ENCODE assay signal across 10 cellular contexts in the genomic region with DNA sequence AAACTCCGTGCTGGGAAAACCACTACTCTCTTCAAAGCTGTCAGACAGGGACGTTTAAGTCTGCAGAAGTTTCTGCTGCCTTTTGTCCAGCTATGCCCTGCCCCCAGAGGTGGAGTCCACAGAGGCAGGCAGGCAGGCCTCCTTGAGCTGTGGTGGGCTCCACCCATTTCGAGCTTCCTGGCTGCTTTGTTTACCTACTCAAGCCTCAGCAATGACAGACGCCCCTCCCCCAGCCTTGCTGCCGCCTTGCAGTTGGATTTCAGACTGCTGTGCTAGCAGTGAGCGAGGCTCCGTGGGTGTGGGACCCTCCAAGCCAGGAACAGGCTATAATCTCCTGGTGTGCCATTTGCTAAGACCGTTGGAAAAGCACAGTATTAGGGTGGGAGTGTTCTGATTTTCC. TPM values are rescaled to one million over a fixed set of nuclear protein-coding genes. Genes with fewer than 3 reads are reported as not detected.
A peak's percentile ranks its signal among the peaks of the same experiment; 100 is the strongest.
DNase-seq lines count a peak whose midpoint lies in the region; ATAC-seq and TF ChIP-seq lines count a peak whose summit lies in the region.
"Not testable (repeated sequence)": the region's sequence is repeated elsewhere in the genome, so short reads cannot be mapped to it uniquely, and the experiment has no call there.
"Had no signal": no experiment of that assay in that cellular context is flagged by ENCODE, and none has a peak within 500 bp of the region (broad histone marks: within the 10 kb centered on the region; RNA-seq: fewer than 3 reads in every experiment).

No MANE protein-coding gene starts in this region.

- H3K4me3 ChIP-seq in DND-41 (ENCODE audit: low read depth in 1 of 2, low read length in 2 of 2); coronary artery; neuronal stem cell (ENCODE audit: low read length in 2 of 2): not testable (repeated sequence)

- not testable (repeated sequence) for H3K4me2 ChIP-seq in DND-41 (ENCODE audit: insufficient read depth, low read length); neuronal stem cell (ENCODE audit: insufficient read depth, low read length, poor library complexity, severe bottlenecking)

- not testable (repeated sequence) for H3K4me1 ChIP-seq in DND-41 (ENCODE audit: insufficient read depth, low read length); neuronal stem cell (ENCODE audit: control insufficient read depth in 2 of 2, insufficient read depth in 1 of 2, low read depth in 1 of 2, low read length in 2 of 2)

- not testable (repeated sequence) for H3K23ac ChIP-seq in neuronal stem cell (ENCODE audit: low read depth, low read length, poor library complexity)

- intact Hi-C loops in activated CD4-positive, alpha-beta memory T cell treated with anti-CD3 and anti-CD28 coated beads for 36 hours (cut with micrococcal nuclease), result not testable (repeated sequence)

- peak; percentile 26 for DNase-seq in DND-41
- DNase-seq in NCI-H187 (lab: John Stamatoyannopoulos, UW), result peak; percentile 2 to 6
- peak; percentile 47 for DNase-seq in RPMI8226
- DNase-seq in activated CD4-positive, alpha-beta memory T cell treated with anti-CD3 and anti-CD28 coated beads for 36 hours, result peak; percentile 46
- peak; percentile 40 for DNase-seq in activated effector memory CD4-positive, alpha-beta T cell treated with Interleukin-2 at 50 U/mL for 16 hours
- peak; percentile 26 for DNase-seq in coronary artery (ENCODE audit: low spot score)
- DNase-seq in neuronal stem cell (ENCODE audit: low spot score), result not testable (repeated sequence)

- CTCF ChIA-PET in activated CD4-positive, alpha-beta memory T cell treated with anti-CD3 and anti-CD28 coated beads for 36 hours (lab: Charles Lee), result not testable (repeated sequence)

- H3K27me3 Mint-ChIP-seq in activated CD4-positive, alpha-beta memory T cell treated with anti-CD3 and anti-CD28 coated beads for 36 hours, result not testable (repeated sequence)

- not testable (repeated sequence) for H2BK5ac ChIP-seq in neuronal stem cell (ENCODE audit: low read length)

- H3K79me1 ChIP-seq in neuronal stem cell (ENCODE audit: low read depth, low read length), result not testable (repeated sequence)

- not testable (repeated sequence) for H3K27ac ChIP-seq in DND-41 (ENCODE audit: low read length); coronary artery; neuronal stem cell (replicated peaks; ENCODE audit: low read length)

- not testable (repeated sequence) for H3K27ac Mint-ChIP-seq in activated CD4-positive, alpha-beta memory T cell treated with anti-CD3 and anti-CD28 coated beads for 36 hours

- not testable (repeated sequence) for H3K18ac ChIP-seq in neuronal stem cell (ENCODE audit: low read length)

- not testable (repeated sequence) for ATAC-seq in DND-41 (ENCODE audit: insufficient read depth, low read depth)

- not testable (repeated sequence) for H2BK120ac ChIP-seq in neuronal stem cell (ENCODE audit: low read depth, low read length)

- H2BK12ac ChIP-seq in neuronal stem cell (ENCODE audit: low read length), result not testable (repeated sequence)

- not testable (repeated sequence) for H3K79me2 ChIP-seq in DND-41 (ENCODE audit: insufficient read depth, low read length)

- not testable (repeated sequence) for H3K36me3 Mint-ChIP-seq in activated CD4-positive, alpha-beta memory T cell treated with anti-CD3 and anti-CD28 coated beads for 36 hours

- H2AFZ ChIP-seq in DND-41 (ENCODE audit: low read depth, low read length), result not testable (repeated sequence)
- H2AFZ ChIP-seq in neuronal stem cell (ENCODE audit: low read length), result peak overlapping the region; percentile 22

- H2AK5ac ChIP-seq in neuronal stem cell (ENCODE audit: low read depth, low read length), result not testable (repeated sequence)

- WGBS in neuronal stem cell (ENCODE audit: extremely low coverage in 2 of 2, insufficient read length in 2 of 2, insufficient replicate concordance in 1 of 2), 2 donors, result no CpG with 5 or more reads among the region's 8 CpGs

- TF ChIP-seq CTCF in DND-41 (IDR thresholded peaks at IDR 0.05; ENCODE audit: borderline replicate concordance, extremely low read depth, low read length, poor library complexity, severe bottlenecking); coronary artery (IDR thresholded peaks at IDR 0.05): not testable (repeated sequence)

- not testable (repeated sequence) for H3K4me3 Mint-ChIP-seq in activated CD4-positive, alpha-beta memory T cell treated with anti-CD3 and anti-CD28 coated beads for 36 hours

- not testable (repeated sequence) for H4K20me1 ChIP-seq in DND-41 (ENCODE audit: insufficient read depth, low read length)

- not testable (repeated sequence) for H3K14ac ChIP-seq in neuronal stem cell (ENCODE audit: low read length)

- H2BK15ac ChIP-seq in neuronal stem cell (ENCODE audit: low read length), result not testable (repeated sequence)

- not testable (repeated sequence) for H3K4ac ChIP-seq in neuronal stem cell (ENCODE audit: low read length)

- not testable (repeated sequence) for H3K36me3 ChIP-seq in DND-41 (ENCODE audit: insufficient read depth, low read length); neuronal stem cell (replicated peaks in 1 of 2; ENCODE audit: control insufficient read depth in 2 of 2, insufficient read depth in 2 of 2, low read length in 2 of 2)

- not testable (repeated sequence) for H4K91ac ChIP-seq in neuronal stem cell (ENCODE audit: low read depth, low read length, poor library complexity)

- H3K9me3 ChIP-seq in DND-41 (ENCODE audit: insufficient read depth, low read length, severe bottlenecking); neuronal stem cell (replicated peaks in 1 of 2; ENCODE audit: control insufficient read depth in 2 of 2, insufficient read depth in 1 of 2, low read depth in 1 of 2, low read length in 2 of 2): not testable (repeated sequence)

- POLR2A ChIA-PET in activated CD4-positive, alpha-beta memory T cell treated with anti-CD3 and anti-CD28 coated beads for 36 hours (lab: Charles Lee), result not testable (repeated sequence)

- not testable (repeated sequence) for H3K27me3 ChIP-seq in DND-41 (ENCODE audit: insufficient read depth, low read length, poor library complexity)
- peaks cover 0 to 13% (median 0%) of the 10 kb centered on the region in 3 experiments for H3K27me3 ChIP-seq in neuronal stem cell (ENCODE audit: control insufficient read depth in 3 of 3, insufficient read depth in 3 of 3, low read depth in 1 of 3, low read length in 3 of 3)

- H3K9ac ChIP-seq in DND-41 (ENCODE audit: low read depth, low read length); neuronal stem cell (ENCODE audit: low read depth, low read length, poor library complexity): not testable (repeated sequence)

- H3K4me1 Mint-ChIP-seq in activated CD4-positive, alpha-beta memory T cell treated with anti-CD3 and anti-CD28 coated beads for 36 hours (ENCODE audit: low read depth), result peaks cover 27% of the 10 kb centered on the region

- H3K9me3 Mint-ChIP-seq in activated CD4-positive, alpha-beta memory T cell treated with anti-CD3 and anti-CD28 coated beads for 36 hours, result peaks cover 27% of the 10 kb centered on the region

- not testable (repeated sequence) for H4K8ac ChIP-seq in neuronal stem cell (ENCODE audit: low read depth, low read length)

RNA-seq across cellular contexts. Expression of gene TMEM247, which starts 1.9 kb away (rescaled TPM):
- not detected for total RNA-seq in activated CD4-positive, alpha-beta memory T cell treated with anti-CD3 and anti-CD28 coated beads for 36 hours
- polyA plus RNA-seq in neuronal stem cell (2013, experiment 1 of 2), result not detected
- not detected for polyA plus RNA-seq in neuronal stem cell (2013, experiment 2 of 2)
- total RNA-seq: SK-MEL-5 had no signal
- polyA plus RNA-seq: AG04450, BJ had no signal
